ENCODE assay signal across 10 cellular contexts in the genomic region with DNA sequence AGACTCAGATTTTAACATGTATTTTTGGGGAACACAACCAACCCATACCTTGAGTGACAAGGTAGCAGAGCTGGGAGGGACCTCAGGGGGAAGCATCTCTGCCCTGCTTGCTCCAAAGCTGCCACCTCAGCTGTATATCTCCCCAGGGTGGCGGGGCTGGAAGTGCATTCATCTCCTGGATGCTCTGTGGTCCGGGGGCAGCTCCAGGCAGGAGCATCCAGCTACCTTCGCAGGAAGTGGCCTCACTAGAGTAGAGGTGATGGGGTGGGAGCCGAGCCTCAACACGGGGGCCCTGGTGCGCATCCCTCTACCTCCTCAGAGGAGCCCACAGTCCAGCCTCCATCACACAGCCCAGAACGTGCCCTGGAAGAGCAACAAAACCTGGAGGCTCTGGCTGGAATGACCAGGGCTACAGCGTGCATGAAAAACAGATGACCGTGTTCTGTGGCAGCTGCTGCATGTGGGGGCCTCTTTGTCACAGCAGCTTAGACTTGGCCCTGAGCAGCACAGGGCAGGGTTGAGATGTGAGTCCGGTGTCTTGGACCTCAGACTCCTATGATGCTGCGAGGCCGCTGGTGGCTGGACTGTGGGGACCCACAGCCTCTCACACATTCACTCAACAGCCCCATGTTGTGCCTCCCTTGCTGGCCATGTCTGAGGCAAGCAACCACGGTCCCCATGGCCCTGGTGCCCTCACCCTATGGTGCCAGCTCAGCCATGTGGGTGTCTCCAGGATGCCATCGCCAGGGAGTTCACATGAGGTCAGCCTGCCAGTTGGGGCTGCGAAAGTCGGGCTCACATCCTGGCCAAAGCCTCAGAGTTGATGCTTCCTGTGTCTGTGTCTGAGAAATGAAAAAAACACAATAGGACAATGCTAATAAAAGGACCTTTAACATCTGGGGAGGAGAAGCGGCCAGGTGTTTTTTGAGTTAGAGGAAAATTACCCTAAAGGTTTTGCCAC. TPM values are rescaled to one million over a fixed set of nuclear protein-coding genes. Genes with fewer than 3 reads are reported as not detected.
DNase-seq lines count a peak whose midpoint lies in the region; ATAC-seq and TF ChIP-seq lines count a peak whose summit lies in the region.
"Had no signal": no experiment of that assay in that cellular context is flagged by ENCODE, and none has a peak within 500 bp of the region (broad histone marks: within the 10 kb centered on the region; RNA-seq: fewer than 3 reads in every experiment).

No MANE protein-coding gene starts in this region.

- H3K27ac ChIP-seq in mesenchymal stem cell (ENCODE audit: low read length, poor library complexity, severe bottlenecking), result no peak overlapping the region
- peak overlapping the region; percentile 77 to 82 (median 79) for H3K27ac ChIP-seq in upper lobe of left lung
- H3K27ac ChIP-seq in WERI-Rb-1, result no peak overlapping the region

- peak in 1 of 2 donors; percentile 2 for ATAC-seq in upper lobe of left lung (ENCODE audit: low FRiP score in 2 of 2)

- H3K9ac ChIP-seq in mesenchymal stem cell (ENCODE audit: low read length), result no peak overlapping the region

- POLR2A ChIA-PET in activated CD4-positive, alpha-beta T cell treated with anti-CD3 and anti-CD28 coated beads, Interleukin-2, amount 10 ng/mL, durations not matched to agents 7 days and 5 days (lab: Charles Lee), result no interaction called here

- H3K4me2 ChIP-seq in mesenchymal stem cell (ENCODE audit: low read length, poor library complexity, severe bottlenecking), result no peak overlapping the region

- peak overlapping the region; percentile 4 to 8 for H2BK12ac ChIP-seq in mesenchymal stem cell (ENCODE audit: low read length in 2 of 2)

- no peaks in the 10 kb centered on the region for H3K9me3 Mint-ChIP-seq in activated naive CD4-positive, alpha-beta T cell treated with anti-CD3 and anti-CD28 coated beads for 36 hours
- H3K9me3 Mint-ChIP-seq in activated CD4-positive, alpha-beta T cell treated with anti-CD3 and anti-CD28 coated beads, Interleukin-2, amount 10 ng/mL, durations not matched to agents 7 days and 5 days, result no peaks in the 10 kb centered on the region

- H3K27ac Mint-ChIP-seq in activated naive CD4-positive, alpha-beta T cell treated with anti-CD3 and anti-CD28 coated beads for 36 hours, result peak overlapping the region; percentile 46
- no peak overlapping the region for H3K27ac Mint-ChIP-seq in activated CD4-positive, alpha-beta T cell treated with anti-CD3 and anti-CD28 coated beads, Interleukin-2, amount 10 ng/mL, durations not matched to agents 7 days and 5 days

- no peak overlapping the region for H3K23ac ChIP-seq in mesenchymal stem cell (ENCODE audit: low read length in 2 of 2)

- H4K8ac ChIP-seq in mesenchymal stem cell (ENCODE audit: low read length), result no peak overlapping the region

- intact Hi-C loops in activated naive CD4-positive, alpha-beta T cell treated with anti-CD3 and anti-CD28 coated beads for 36 hours (cut with micrococcal nuclease), result no loop called here

- H3K27me3 Mint-ChIP-seq in activated naive CD4-positive, alpha-beta T cell treated with anti-CD3 and anti-CD28 coated beads for 36 hours (ENCODE audit: low read depth), result no peaks in the 10 kb centered on the region
- peaks cover under 1% of the 10 kb centered on the region for H3K27me3 Mint-ChIP-seq in activated CD4-positive, alpha-beta T cell treated with anti-CD3 and anti-CD28 coated beads, Interleukin-2, amount 10 ng/mL, durations not matched to agents 7 days and 5 days

- H3K27me3 ChIP-seq in mesenchymal stem cell (ENCODE audit: control insufficient read depth in 1 of 2, insufficient read depth in 1 of 2, low read length in 2 of 2), result peaks cover 0 to 2% of the 10 kb centered on the region in 2 experiments
- no peaks in the 10 kb centered on the region for H3K27me3 ChIP-seq in upper lobe of left lung
- no peaks in the 10 kb centered on the region for H3K27me3 ChIP-seq in WERI-Rb-1 (ENCODE audit: insufficient read depth, low read depth, severe bottlenecking)

- H3K9me3 ChIP-seq in mesenchymal stem cell (ENCODE audit: control insufficient read depth, low read length), result no peaks in the 10 kb centered on the region
- H3K9me3 ChIP-seq in upper lobe of left lung, result no peaks in the 10 kb centered on the region
- H3K9me3 ChIP-seq in WERI-Rb-1 (ENCODE audit: severe bottlenecking), result no peaks in the 10 kb centered on the region

- CTCF ChIA-PET in activated naive CD4-positive, alpha-beta T cell treated with anti-CD3 and anti-CD28 coated beads for 36 hours (lab: Charles Lee), result no interaction called here
- CTCF ChIA-PET in activated CD4-positive, alpha-beta T cell treated with anti-CD3 and anti-CD28 coated beads, Interleukin-2, amount 10 ng/mL, durations not matched to agents 7 days and 5 days (lab: Charles Lee), result no interaction called here

- no peak overlapping the region for H2BK15ac ChIP-seq in mesenchymal stem cell (ENCODE audit: low read depth, poor library complexity, severe bottlenecking)

- no peaks in the 10 kb centered on the region for H3K79me1 ChIP-seq in mesenchymal stem cell (replicated peaks; ENCODE audit: low read length, poor library complexity, severe bottlenecking)

- no peak overlapping the region for H3K4me3 ChIP-seq in mesenchymal stem cell (ENCODE audit: insufficient read depth in 1 of 2, low read depth in 1 of 2, low read length in 2 of 2)
- no peak overlapping the region for H3K4me3 ChIP-seq in upper lobe of left lung
- no peak overlapping the region for H3K4me3 ChIP-seq in WERI-Rb-1 (ENCODE audit: low read depth, low read length)

- TF ChIP-seq CTCF in upper lobe of left lung (IDR thresholded peaks at IDR 0.05) (no peak), WERI-Rb-1 (IDR thresholded peaks at IDR 0.05; ENCODE audit: low read depth, low read length) (no peak)

- H3K4ac ChIP-seq in mesenchymal stem cell (ENCODE audit: low read depth in 1 of 2, low read length in 2 of 2), result no peak overlapping the region

- H4K91ac ChIP-seq in mesenchymal stem cell (ENCODE audit: low read length), result no peak overlapping the region

- TF ChIP-seq POLR2A in upper lobe of left lung (IDR thresholded peaks at IDR 0.05), result no peak

- no peak overlapping the region for H2BK120ac ChIP-seq in mesenchymal stem cell (ENCODE audit: low read depth, low read length)

- H2AK5ac ChIP-seq in mesenchymal stem cell (ENCODE audit: low read length, severe bottlenecking), result no peak overlapping the region

- H3K18ac ChIP-seq in mesenchymal stem cell (ENCODE audit: low read depth in 1 of 2, low read length in 2 of 2), result no peak overlapping the region

- H3K4me1 ChIP-seq in mesenchymal stem cell (ENCODE audit: control insufficient read depth, insufficient read depth, low read depth, low read length) (peaks cover 7% of the 10 kb centered on the region), upper lobe of left lung (peaks cover 30 to 42% (median 39%) of the 10 kb centered on the region in 4 donors)

- peak; percentile 27 for DNase-seq in activated naive CD4-positive, alpha-beta T cell treated with anti-CD3 and anti-CD28 coated beads for 36 hours
- DNase-seq in activated naive CD4-positive, alpha-beta T cell treated with anti-CD3 and anti-CD28 coated beads, Interleukin-2, amount 50 U/mL, for 16 hours, result no peak
- DNase-seq in ecto neural progenitor cell (ENCODE audit: low spot score) (peak; percentile 43), mesenchymal stem cell (no peak), upper lobe of left lung (no peak), WERI-Rb-1 (no peak), NOMO-1 treated with dmso at 0.1 percent for 144 hours (lab: John Stamatoyannopoulos, UW; ENCODE audit: unreplicated experiment) (no peak)
- no peak for DNase-seq in activated CD4-positive, alpha-beta T cell treated with anti-CD3 and anti-CD28 coated beads, Interleukin-2, amount 10 ng/mL, durations not matched to agents 7 days and 5 days
- DNase-seq: activated gamma-delta T cell treated with Interleukin-2 at 50 U/mL for 16 hours, NCI-H1105 had no signal

- H3K36me3 Mint-ChIP-seq in activated naive CD4-positive, alpha-beta T cell treated with anti-CD3 and anti-CD28 coated beads for 36 hours (ENCODE audit: low read depth), result no peaks in the 10 kb centered on the region
- no peaks in the 10 kb centered on the region for H3K36me3 Mint-ChIP-seq in activated CD4-positive, alpha-beta T cell treated with anti-CD3 and anti-CD28 coated beads, Interleukin-2, amount 10 ng/mL, durations not matched to agents 7 days and 5 days (ENCODE audit: low read depth)

- WGBS in mesenchymal stem cell, result 93% methylated on average over 17 of the region's 17 CpGs
- 47 to 74% methylated on average over 5 to 17 of the region's 17 CpGs for WGBS in upper lobe of left lung, 2 donors

- no peak overlapping the region for H2AFZ ChIP-seq in mesenchymal stem cell (ENCODE audit: low read depth, low read length)

- H3K14ac ChIP-seq in mesenchymal stem cell (ENCODE audit: low read length in 2 of 2), result no peak overlapping the region

- H3K4me3 Mint-ChIP-seq in activated naive CD4-positive, alpha-beta T cell treated with anti-CD3 and anti-CD28 coated beads for 36 hours, result no peak overlapping the region
- H3K4me3 Mint-ChIP-seq in activated CD4-positive, alpha-beta T cell treated with anti-CD3 and anti-CD28 coated beads, Interleukin-2, amount 10 ng/mL, durations not matched to agents 7 days and 5 days, result no peak overlapping the region

- H2BK5ac ChIP-seq in mesenchymal stem cell (ENCODE audit: low read depth, low read length, poor library complexity, severe bottlenecking), result no peak overlapping the region

- peaks cover 0 to 3% of the 10 kb centered on the region in 2 experiments for H3K36me3 ChIP-seq in mesenchymal stem cell (ENCODE audit: control insufficient read depth in 1 of 2, insufficient read depth in 2 of 2, low read depth in 1 of 2, low read length in 2 of 2)
- H3K36me3 ChIP-seq in upper lobe of left lung, result no peaks in the 10 kb centered on the region
- no peaks in the 10 kb centered on the region for H3K36me3 ChIP-seq in WERI-Rb-1

- TF ChIP-seq EP300 in upper lobe of left lung (IDR thresholded peaks at IDR 0.05), result no peak

- peaks cover 23% of the 10 kb centered on the region for H3K4me1 Mint-ChIP-seq in activated naive CD4-positive, alpha-beta T cell treated with anti-CD3 and anti-CD28 coated beads for 36 hours (ENCODE audit: low read depth)
- peaks cover 23% of the 10 kb centered on the region for H3K4me1 Mint-ChIP-seq in activated CD4-positive, alpha-beta T cell treated with anti-CD3 and anti-CD28 coated beads, Interleukin-2, amount 10 ng/mL, durations not matched to agents 7 days and 5 days

RNA-seq across cellular contexts. Expression of a gene that starts 17.1 kb away (rescaled TPM):
- 1 to 10 TPM; 1.7 to 3.2 TPM for total RNA-seq in activated naive CD4-positive, alpha-beta T cell treated with anti-CD3 and anti-CD28 coated beads for 36 hours
- polyA plus RNA-seq in mesenchymal stem cell (2013, experiment 1 of 2), result 126 TPM
- polyA plus RNA-seq in mesenchymal stem cell (2013, experiment 2 of 2), result 127 TPM
- total RNA-seq in upper lobe of left lung, result 100 to 1,000 TPM; 129 to 299 (median 180) TPM
- under 1 TPM; 0.82 to 0.92 TPM for total RNA-seq in activated CD4-positive, alpha-beta T cell treated with anti-CD3 and anti-CD28 coated beads, Interleukin-2, amount 10 ng/mL, durations not matched to agents 7 days and 5 days

Comparison
In these comparisons a context has a peak if more than half of its experiments do, and no peak if none do; other contexts are left out.
1. DNase-seq: peak in activated naive CD4-positive, alpha-beta T cell treated with anti-CD3 and anti-CD28 coated beads for 36 hours (single experiment) and ecto neural progenitor cell (single experiment); none in activated naive CD4-positive, alpha-beta T cell treated with anti-CD3 and anti-CD28 coated beads, Interleukin-2, amount 50 U/mL, for 16 hours (single experiment), mesenchymal stem cell (single experiment), upper lobe of left lung (0 of 2), WERI-Rb-1 (single experiment), NOMO-1 treated with dmso at 0.1 percent for 144 hours (single experiment) and activated CD4-positive, alpha-beta T cell treated with anti-CD3 and anti-CD28 coated beads, Interleukin-2, amount 10 ng/mL, durations not matched to agents 7 days and 5 days (single experiment).
2. H3K27ac ChIP-seq: peak in upper lobe of left lung (4 of 4); none in mesenchymal stem cell (single experiment) and WERI-Rb-1 (single experiment).
3. RNA of a gene that starts 17.1 kb away (total RNA-seq): 129 to 299 TPM in upper lobe of left lung; 1.7 to 3.2 TPM in activated naive CD4-positive, alpha-beta T cell treated with anti-CD3 and anti-CD28 coated beads for 36 hours and 0.82 to 0.92 TPM in activated CD4-positive, alpha-beta T cell treated with anti-CD3 and anti-CD28 coated beads, Interleukin-2, amount 10 ng/mL, durations not matched to agents 7 days and 5 days; every median in the first group is over 10 times any median in the second.